Comparison of ENCODE assay signal across 8 cellular contexts in the genomic region with DNA sequence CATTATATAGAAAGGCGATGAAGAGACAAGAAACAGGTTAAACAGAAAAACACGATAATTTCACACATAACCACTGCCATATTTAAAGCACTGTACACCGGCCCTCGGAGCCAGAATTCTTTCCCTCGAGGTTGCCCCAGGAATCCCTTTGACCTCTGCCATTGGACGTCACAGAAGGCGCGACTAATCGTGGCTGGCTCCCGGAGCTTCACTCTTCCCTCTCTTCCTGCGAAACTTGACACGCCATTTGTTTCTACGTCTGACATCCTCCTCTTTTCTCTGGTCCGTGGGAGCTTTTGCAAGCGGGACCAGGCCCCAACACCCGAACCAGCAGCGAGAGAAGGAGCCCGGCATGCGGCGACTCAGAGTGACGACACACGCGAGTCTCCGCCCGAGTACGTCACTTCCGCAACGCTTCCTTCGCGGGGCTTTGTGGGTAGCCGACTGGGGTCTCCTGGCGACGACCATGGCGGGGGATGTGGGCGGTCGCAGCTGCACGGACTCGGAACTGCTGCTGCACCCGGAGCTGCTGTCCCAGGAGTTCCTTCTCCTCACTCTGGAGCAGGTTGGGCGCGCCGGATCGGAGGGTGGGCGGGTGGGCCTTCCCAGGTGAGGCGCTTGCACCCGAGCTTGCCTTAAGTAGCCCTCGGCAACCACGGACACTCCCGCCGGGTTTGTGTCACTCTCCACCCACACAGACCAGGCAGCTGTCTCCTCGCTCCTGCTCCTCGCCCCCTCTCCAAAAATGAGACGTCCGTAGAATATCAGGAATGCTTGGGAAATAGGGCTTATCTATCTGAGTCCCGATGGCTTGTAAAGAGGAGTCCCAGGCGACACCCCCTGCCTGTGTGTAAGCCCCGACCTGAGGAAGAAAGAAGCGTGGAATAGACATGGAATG. TPM values are rescaled to one million over a fixed set of nuclear protein-coding genes. Genes with fewer than 3 reads are reported as not detected.
DNase-seq lines count a peak whose midpoint lies in the region; ATAC-seq and TF ChIP-seq lines count a peak whose summit lies in the region.

TSS of gene C2orf49 (plus strand) at position 419 of the 898 bp plus-strand sequence. CDS start at position 467, 48 bp downstream.

- H3K27ac ChIP-seq in RWPE1, result peak within 1 kb of the TSS; percentile 94

- DNase-seq in EL (peak; percentile 86), H4 (ENCODE audit: low spot score) (peak; percentile 81), LoVo (ENCODE audit: low spot score) (peak; percentile 87), RWPE1 (ENCODE audit: low spot score) (peak; percentile 77), fibroblast of pulmonary artery (ENCODE audit: low read depth) (peak; percentile 86), natural killer cell (peak; percentile 89)
- peak; percentile 90 for DNase-seq in stimulated activated naive CD4-positive, alpha-beta T cell treated with Interleukin-2 at 50 U/mL for 16 hours (lab: John Stamatoyannopoulos, UW)

- peak; percentile 95 for ATAC-seq in activated T-helper 17 cell treated with anti-CD3 and anti-CD28 coated beads, Interleukin-2, amount 50 U/mL, for 72 hours (replicated peaks)
- ATAC-seq in natural killer cell, result peak; percentile 89 to 92 (median 89)

- POLR2A ChIA-PET in RWPE1 (lab: Yijun Ruan, JAX; ENCODE audit: low non-redundant PET), result no interaction called here

- TF ChIP-seq CTCF in RWPE1 (conservative IDR thresholded peaks at IDR 0.05; ENCODE audit: low read depth) (no peak), fibroblast of pulmonary artery (IDR thresholded peaks at IDR 0.05; ENCODE audit: low read length, missing control alignments) (no peak), natural killer cell (IDR thresholded peaks at IDR 0.05) (no peak)

- H3K9me3 Mint-ChIP-seq in activated T-helper 17 cell treated with anti-CD3 and anti-CD28 coated beads, Interleukin-2, amount 50 U/mL, for 72 hours, result no peaks in the 10 kb centered on the region
- no peaks in the 10 kb centered on the region for H3K9me3 Mint-ChIP-seq in natural killer cell

- intact Hi-C loops in natural killer cell (cut with micrococcal nuclease), result no loop called here

- peak within 1 kb of the TSS; percentile 86 for H3K4me3 ChIP-seq in fibroblast of pulmonary artery (replicated peaks; ENCODE audit: low read depth, low read length)

- H3K27ac Mint-ChIP-seq in activated T-helper 17 cell treated with anti-CD3 and anti-CD28 coated beads, Interleukin-2, amount 50 U/mL, for 72 hours, result peak within 1 kb of the TSS; percentile 98
- H3K27ac Mint-ChIP-seq in natural killer cell, result peak within 1 kb of the TSS; percentile 97 to 100

- no peaks in the 10 kb centered on the region for H3K27me3 Mint-ChIP-seq in activated T-helper 17 cell treated with anti-CD3 and anti-CD28 coated beads, Interleukin-2, amount 50 U/mL, for 72 hours
- no peaks in the 10 kb centered on the region for H3K27me3 Mint-ChIP-seq in natural killer cell (ENCODE audit: low read depth in 2 of 2)

- H3K4me3 Mint-ChIP-seq in activated T-helper 17 cell treated with anti-CD3 and anti-CD28 coated beads, Interleukin-2, amount 50 U/mL, for 72 hours, result peak within 1 kb of the TSS; percentile 97
- peak within 1 kb of the TSS; percentile 100 for H3K4me3 Mint-ChIP-seq in natural killer cell

- CTCF ChIA-PET in RWPE1 (lab: Yijun Ruan, JAX), result no interaction called here

- peaks cover 6% of the 10 kb centered on the region for H3K4me1 Mint-ChIP-seq in activated T-helper 17 cell treated with anti-CD3 and anti-CD28 coated beads, Interleukin-2, amount 50 U/mL, for 72 hours
- H3K4me1 Mint-ChIP-seq in natural killer cell, result peaks cover 30% of the 10 kb centered on the region in 2 donors

- peaks cover 56% of the 10 kb centered on the region for H3K36me3 Mint-ChIP-seq in activated T-helper 17 cell treated with anti-CD3 and anti-CD28 coated beads, Interleukin-2, amount 50 U/mL, for 72 hours (ENCODE audit: low read depth)
- H3K36me3 Mint-ChIP-seq in natural killer cell, result no peaks in the 10 kb centered on the region

RNA-seq across cellular contexts. Expression of gene C2orf49, which starts in this region (rescaled TPM):
- total RNA-seq in H4 (2014; rRNA removed; shearing (Covaris generic)), result 12.1 and 18.1 TPM in 2 replicates
- 10 to 100 TPM; 17.7 to 23.8 TPM for total RNA-seq in activated T-helper 17 cell treated with anti-CD3 and anti-CD28 coated beads, Interleukin-2, amount 50 U/mL, for 72 hours
- total RNA-seq in natural killer cell, result 10 to 100 TPM; 19.4 to 23.5 (median 23.2) TPM

Comparison
In these comparisons a context has a peak if more than half of its experiments do, and no peak if none do; other contexts are left out.
1. Peak in every context shown above with its lines: DNase-seq, ATAC-seq, H3K4me3 ChIP-seq and H3K27ac ChIP-seq.